ENCODE assay signal across 13 cellular contexts in genomic region chr10:43393606-43394360, GRCh38. TPM values are rescaled to one million over a fixed set of nuclear protein-coding genes. Genes with fewer than 3 reads are reported as not detected.
DNase-seq lines count a peak whose midpoint lies in the region; ATAC-seq lines count a peak whose summit lies in the region.
"Had no signal": no experiment of that assay in that cellular context is flagged by ENCODE, and none has a peak within 500 bp of the region (broad histone marks: within the 10 kb centered on the region; RNA-seq: fewer than 3 reads in every experiment).

No MANE protein-coding gene starts in this region.

- CTCF ChIA-PET in activated CD8-positive, alpha-beta memory T cell treated with anti-CD3 and anti-CD28 coated beads, Interleukin-2, amount 10 ng/mL, durations not matched to agents 7 days and 5 days (lab: Charles Lee): interaction anchor here (1.2 to 2.8 kb wide), 3 partner anchors 10 to 192 kb away, joined by 3 to 10 read pairs (median 4); no protein-coding TSS in a partner anchor

- H3K27ac Mint-ChIP-seq in activated CD8-positive, alpha-beta memory T cell treated with anti-CD3 and anti-CD28 coated beads, Interleukin-2, amount 10 ng/mL, durations not matched to agents 7 days and 5 days: peak overlapping the region; percentile 52

- peak overlapping the region; percentile 21 for H3K9ac ChIP-seq in adipocyte (ENCODE audit: low read length)

- no peaks in the 10 kb centered on the region for H3K27me3 Mint-ChIP-seq in activated CD8-positive, alpha-beta memory T cell treated with anti-CD3 and anti-CD28 coated beads, Interleukin-2, amount 10 ng/mL, durations not matched to agents 7 days and 5 days

- peaks cover 67% of the 10 kb centered on the region for H3K4me1 Mint-ChIP-seq in activated CD8-positive, alpha-beta memory T cell treated with anti-CD3 and anti-CD28 coated beads, Interleukin-2, amount 10 ng/mL, durations not matched to agents 7 days and 5 days

- H3K27me3 ChIP-seq in adipocyte (replicated peaks; ENCODE audit: control insufficient read depth, insufficient read depth, low read length): no peaks in the 10 kb centered on the region
- H3K27me3 ChIP-seq: brain microvascular endothelial cell, thyroid gland had no signal

- peaks cover 60% of the 10 kb centered on the region for H3K36me3 ChIP-seq in adipocyte (ENCODE audit: control insufficient read depth, insufficient read depth, low read length, severe bottlenecking)

- intact Hi-C loops in sciatic nerve (cut with DNase I): no loop called here

- no peak overlapping the region for H3K4me3 ChIP-seq in adipocyte (ENCODE audit: low read length)
- H3K4me3 ChIP-seq: thyroid gland had no signal

- no peak for DNase-seq in activated CD8-positive, alpha-beta memory T cell treated with anti-CD3 and anti-CD28 coated beads, Interleukin-2, amount 10 ng/mL, durations not matched to agents 7 days and 5 days
- no peak for DNase-seq in activated CD8-positive, alpha-beta memory T cell treated with anti-CD3 and anti-CD28 coated beads, Interleukin-2, amount 50 U/mL, for 48 hours
- DNase-seq in NCI-H82 (lab: John Stamatoyannopoulos, UW): peak; percentile 64
- no peak for DNase-seq in adipocyte (ENCODE audit: low read depth)
- DNase-seq in sciatic nerve (ENCODE audit: low spot score): peak; percentile 19
- DNase-seq in stimulated activated naive CD4-positive, alpha-beta T cell treated with Interleukin-2 at 50 U/mL for 16 hours (lab: John Stamatoyannopoulos, UW): no peak
- no peak for DNase-seq in AG08395 (ENCODE audit: low spot score)
- DNase-seq in HuH-7.5 (ENCODE audit: low spot score): no peak
- DNase-seq: brain microvascular endothelial cell; NCI-H2029; stimulated activated CD4-positive, alpha-beta T cell treated with anti-CD3 and anti-CD28 coated beads, Interleukin-2, amount 100 ng/mL, for 48 hours; thyroid gland had no signal

- H3K9me3 Mint-ChIP-seq in activated CD8-positive, alpha-beta memory T cell treated with anti-CD3 and anti-CD28 coated beads, Interleukin-2, amount 10 ng/mL, durations not matched to agents 7 days and 5 days (ENCODE audit: low read depth): no peaks in the 10 kb centered on the region

- peaks cover 43% of the 10 kb centered on the region for H3K4me1 ChIP-seq in adipocyte (ENCODE audit: control insufficient read depth, insufficient read depth, low read length)

- peak overlapping the region; percentile 3 for H3K4me3 Mint-ChIP-seq in activated CD8-positive, alpha-beta memory T cell treated with anti-CD3 and anti-CD28 coated beads, Interleukin-2, amount 10 ng/mL, durations not matched to agents 7 days and 5 days

- ATAC-seq in activated CD8-positive, alpha-beta memory T cell treated with anti-CD3 and anti-CD28 coated beads, Interleukin-2, amount 10 ng/mL, durations not matched to agents 7 days and 5 days: no peak
- no peak for ATAC-seq in sciatic nerve

- H3K36me3 Mint-ChIP-seq in activated CD8-positive, alpha-beta memory T cell treated with anti-CD3 and anti-CD28 coated beads, Interleukin-2, amount 10 ng/mL, durations not matched to agents 7 days and 5 days: peaks cover 77% of the 10 kb centered on the region

- no peaks in the 10 kb centered on the region for H3K9me3 ChIP-seq in adipocyte (ENCODE audit: control insufficient read depth, low read length)
- H3K9me3 ChIP-seq: thyroid gland had no signal

RNA-seq across cellular contexts. Expression of gene HNRNPF, which starts 15.2 kb away (rescaled TPM):
- total RNA-seq in activated CD8-positive, alpha-beta memory T cell treated with anti-CD3 and anti-CD28 coated beads, Interleukin-2, amount 10 ng/mL, durations not matched to agents 7 days and 5 days: 100 to 1,000 TPM; 446 to 512 TPM
- total RNA-seq in sciatic nerve: 130 TPM

RNA-seq across cellular contexts. Expression of gene FXYD4, which starts 22.3 kb away (rescaled TPM):
- total RNA-seq in activated CD8-positive, alpha-beta memory T cell treated with anti-CD3 and anti-CD28 coated beads, Interleukin-2, amount 10 ng/mL, durations not matched to agents 7 days and 5 days: under 1 TPM in 1 of 2 experiments, not detected in 1; 0.37 TPM
- not detected for total RNA-seq in sciatic nerve
- total RNA-seq: omental fat pad, thyroid gland had no signal

RNA-seq across cellular contexts. Expression of gene ZNF487, which starts 43.1 kb away (rescaled TPM):
- 1 to 10 TPM; 1.9 to 2.7 TPM for total RNA-seq in activated CD8-positive, alpha-beta memory T cell treated with anti-CD3 and anti-CD28 coated beads, Interleukin-2, amount 10 ng/mL, durations not matched to agents 7 days and 5 days
- 14.3 TPM for total RNA-seq in sciatic nerve

Comparison
In these comparisons a context has a peak if more than half of its experiments do, and no peak if none do; other contexts are left out.
1. DNase-seq: peak in NCI-H82 (single experiment) and sciatic nerve (single experiment); none in activated CD8-positive, alpha-beta memory T cell treated with anti-CD3 and anti-CD28 coated beads, Interleukin-2, amount 10 ng/mL, durations not matched to agents 7 days and 5 days (single experiment), activated CD8-positive, alpha-beta memory T cell treated with anti-CD3 and anti-CD28 coated beads, Interleukin-2, amount 50 U/mL, for 48 hours (single experiment), adipocyte (single experiment), stimulated activated naive CD4-positive, alpha-beta T cell treated with Interleukin-2 at 50 U/mL for 16 hours (single experiment), AG08395 (single experiment) and HuH-7.5 (single experiment).